Comparison of ENCODE assay signal across 3 cellular contexts in genomic region chr11:123056835-123057491, GRCh38.
TF ChIP-seq lines count a peak whose summit lies in the region.

No MANE protein-coding gene starts in this region.

TF ChIP-seq in SK-N-SH, 30 proteins besides CTCF, POLR2A, EP300 and RAD21 (continues in another document):
- TF ChIP-seq, protein P1, sequence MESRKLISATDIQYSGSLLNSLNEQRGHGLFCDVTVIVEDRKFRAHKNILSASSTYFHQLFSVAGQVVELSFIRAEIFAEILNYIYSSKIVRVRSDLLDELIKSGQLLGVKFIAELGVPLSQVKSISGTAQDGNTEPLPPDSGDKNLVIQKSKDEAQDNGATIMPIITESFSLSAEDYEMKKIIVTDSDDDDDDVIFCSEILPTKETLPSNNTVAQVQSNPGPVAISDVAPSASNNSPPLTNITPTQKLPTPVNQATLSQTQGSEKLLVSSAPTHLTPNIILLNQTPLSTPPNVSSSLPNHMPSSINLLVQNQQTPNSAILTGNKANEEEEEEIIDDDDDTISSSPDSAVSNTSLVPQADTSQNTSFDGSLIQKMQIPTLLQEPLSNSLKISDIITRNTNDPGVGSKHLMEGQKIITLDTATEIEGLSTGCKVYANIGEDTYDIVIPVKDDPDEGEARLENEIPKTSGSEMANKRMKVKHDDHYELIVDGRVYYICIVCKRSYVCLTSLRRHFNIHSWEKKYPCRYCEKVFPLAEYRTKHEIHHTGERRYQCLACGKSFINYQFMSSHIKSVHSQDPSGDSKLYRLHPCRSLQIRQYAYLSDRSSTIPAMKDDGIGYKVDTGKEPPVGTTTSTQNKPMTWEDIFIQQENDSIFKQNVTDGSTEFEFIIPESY (IDR thresholded peaks at IDR 0.05; ENCODE audit: borderline replicate concordance, low read depth): no peak
- TF ChIP-seq FOXM1 (IDR thresholded peaks at IDR 0.05; ENCODE audit: low read depth) (no peak), NFIC (IDR thresholded peaks at IDR 0.05; ENCODE audit: borderline replicate concordance) (no peak), FOXJ3 (CRISPR knock-in tag; IDR thresholded peaks at IDR 0.05) (no peak), SIN3A (IDR thresholded peaks at IDR 0.05; ENCODE audit: borderline replicate concordance, low read depth, low read length) (no peak), POLR2AphosphoS5 (IDR thresholded peaks at IDR 0.05; ENCODE audit: low read depth, low read length) (no peak; the same call in 1 of the 2 replicates), ELF1 (IDR thresholded peaks at IDR 0.05) (no peak), GATA2 (CRISPR knock-in tag; IDR thresholded peaks at IDR 0.05) (no peak), EZH2phosphoT487 (IDR thresholded peaks at IDR 0.05; ENCODE audit: borderline replicate concordance, low read depth) (no peak), RCOR1 (IDR thresholded peaks at IDR 0.05; ENCODE audit: low read length) (no peak), TCF12 (IDR thresholded peaks at IDR 0.05) (no peak), RXRA (IDR thresholded peaks at IDR 0.05; ENCODE audit: borderline replicate concordance, low read depth) (no peak)
- TF ChIP-seq, protein P2, sequence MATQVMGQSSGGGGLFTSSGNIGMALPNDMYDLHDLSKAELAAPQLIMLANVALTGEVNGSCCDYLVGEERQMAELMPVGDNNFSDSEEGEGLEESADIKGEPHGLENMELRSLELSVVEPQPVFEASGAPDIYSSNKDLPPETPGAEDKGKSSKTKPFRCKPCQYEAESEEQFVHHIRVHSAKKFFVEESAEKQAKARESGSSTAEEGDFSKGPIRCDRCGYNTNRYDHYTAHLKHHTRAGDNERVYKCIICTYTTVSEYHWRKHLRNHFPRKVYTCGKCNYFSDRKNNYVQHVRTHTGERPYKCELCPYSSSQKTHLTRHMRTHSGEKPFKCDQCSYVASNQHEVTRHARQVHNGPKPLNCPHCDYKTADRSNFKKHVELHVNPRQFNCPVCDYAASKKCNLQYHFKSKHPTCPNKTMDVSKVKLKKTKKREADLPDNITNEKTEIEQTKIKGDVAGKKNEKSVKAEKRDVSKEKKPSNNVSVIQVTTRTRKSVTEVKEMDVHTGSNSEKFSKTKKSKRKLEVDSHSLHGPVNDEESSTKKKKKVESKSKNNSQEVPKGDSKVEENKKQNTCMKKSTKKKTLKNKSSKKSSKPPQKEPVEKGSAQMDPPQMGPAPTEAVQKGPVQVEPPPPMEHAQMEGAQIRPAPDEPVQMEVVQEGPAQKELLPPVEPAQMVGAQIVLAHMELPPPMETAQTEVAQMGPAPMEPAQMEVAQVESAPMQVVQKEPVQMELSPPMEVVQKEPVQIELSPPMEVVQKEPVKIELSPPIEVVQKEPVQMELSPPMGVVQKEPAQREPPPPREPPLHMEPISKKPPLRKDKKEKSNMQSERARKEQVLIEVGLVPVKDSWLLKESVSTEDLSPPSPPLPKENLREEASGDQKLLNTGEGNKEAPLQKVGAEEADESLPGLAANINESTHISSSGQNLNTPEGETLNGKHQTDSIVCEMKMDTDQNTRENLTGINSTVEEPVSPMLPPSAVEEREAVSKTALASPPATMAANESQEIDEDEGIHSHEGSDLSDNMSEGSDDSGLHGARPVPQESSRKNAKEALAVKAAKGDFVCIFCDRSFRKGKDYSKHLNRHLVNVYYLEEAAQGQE (IDR thresholded peaks at IDR 0.05; ENCODE audit: low read depth, low read length): no peak
- TF ChIP-seq, protein P3, sequence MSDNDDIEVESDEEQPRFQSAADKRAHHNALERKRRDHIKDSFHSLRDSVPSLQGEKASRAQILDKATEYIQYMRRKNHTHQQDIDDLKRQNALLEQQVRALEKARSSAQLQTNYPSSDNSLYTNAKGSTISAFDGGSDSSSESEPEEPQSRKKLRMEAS (IDR thresholded peaks at IDR 0.05; ENCODE audit: low read depth): no peak
- TF ChIP-seq, protein P4, sequence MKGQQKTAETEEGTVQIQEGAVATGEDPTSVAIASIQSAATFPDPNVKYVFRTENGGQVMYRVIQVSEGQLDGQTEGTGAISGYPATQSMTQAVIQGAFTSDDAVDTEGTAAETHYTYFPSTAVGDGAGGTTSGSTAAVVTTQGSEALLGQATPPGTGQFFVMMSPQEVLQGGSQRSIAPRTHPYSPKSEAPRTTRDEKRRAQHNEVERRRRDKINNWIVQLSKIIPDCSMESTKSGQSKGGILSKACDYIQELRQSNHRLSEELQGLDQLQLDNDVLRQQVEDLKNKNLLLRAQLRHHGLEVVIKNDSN (IDR thresholded peaks at IDR 0.05; ENCODE audit: borderline replicate concordance, low read depth): no peak

TF ChIP-seq in SK-N-SH treated with all-trans-retinoic acid at 6 μM for 48 hours, 23 proteins besides CTCF, POLR2A, EP300 and RAD21 (continues in another document):
- TF ChIP-seq SNAI2 (CRISPR knock-in tag; IDR thresholded peaks at IDR 0.05) (no peak), PPARA (CRISPR knock-in tag; IDR thresholded peaks at IDR 0.05; ENCODE audit: borderline replicate concordance) (no peak), PATZ1 (CRISPR knock-in tag; IDR thresholded peaks at IDR 0.05; ENCODE audit: borderline replicate concordance) (no peak), BACH2 (CRISPR knock-in tag; IDR thresholded peaks at IDR 0.05; ENCODE audit: borderline replicate concordance) (no peak), CREB5 (CRISPR knock-in tag; IDR thresholded peaks at IDR 0.05; ENCODE audit: low read depth) (no peak), ZNF70 (CRISPR knock-in tag; IDR thresholded peaks at IDR 0.05) (no peak), TOX (CRISPR knock-in tag; IDR thresholded peaks at IDR 0.05; ENCODE audit: borderline replicate concordance) (no peak), RARB (CRISPR knock-in tag; IDR thresholded peaks at IDR 0.05) (no peak), ESRRG (CRISPR knock-in tag; IDR thresholded peaks at IDR 0.05) (no peak), CSDC2 (CRISPR knock-in tag; IDR thresholded peaks at IDR 0.05) (no peak), OSR1 (CRISPR knock-in tag; IDR thresholded peaks at IDR 0.05) (no peak), GLIS3 (CRISPR knock-in tag; IDR thresholded peaks at IDR 0.05) (no peak)
- TF ChIP-seq, protein P5, sequence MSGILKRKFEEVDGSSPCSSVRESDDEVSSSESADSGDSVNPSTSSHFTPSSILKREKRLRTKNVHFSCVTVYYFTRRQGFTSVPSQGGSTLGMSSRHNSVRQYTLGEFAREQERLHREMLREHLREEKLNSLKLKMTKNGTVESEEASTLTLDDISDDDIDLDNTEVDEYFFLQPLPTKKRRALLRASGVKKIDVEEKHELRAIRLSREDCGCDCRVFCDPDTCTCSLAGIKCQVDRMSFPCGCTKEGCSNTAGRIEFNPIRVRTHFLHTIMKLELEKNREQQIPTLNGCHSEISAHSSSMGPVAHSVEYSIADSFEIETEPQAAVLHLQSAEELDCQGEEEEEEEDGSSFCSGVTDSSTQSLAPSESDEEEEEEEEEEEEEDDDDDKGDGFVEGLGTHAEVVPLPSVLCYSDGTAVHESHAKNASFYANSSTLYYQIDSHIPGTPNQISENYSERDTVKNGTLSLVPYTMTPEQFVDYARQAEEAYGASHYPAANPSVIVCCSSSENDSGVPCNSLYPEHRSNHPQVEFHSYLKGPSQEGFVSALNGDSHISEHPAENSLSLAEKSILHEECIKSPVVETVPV (CRISPR knock-in tag; IDR thresholded peaks at IDR 0.05): no peak
- TF ChIP-seq, protein P6, sequence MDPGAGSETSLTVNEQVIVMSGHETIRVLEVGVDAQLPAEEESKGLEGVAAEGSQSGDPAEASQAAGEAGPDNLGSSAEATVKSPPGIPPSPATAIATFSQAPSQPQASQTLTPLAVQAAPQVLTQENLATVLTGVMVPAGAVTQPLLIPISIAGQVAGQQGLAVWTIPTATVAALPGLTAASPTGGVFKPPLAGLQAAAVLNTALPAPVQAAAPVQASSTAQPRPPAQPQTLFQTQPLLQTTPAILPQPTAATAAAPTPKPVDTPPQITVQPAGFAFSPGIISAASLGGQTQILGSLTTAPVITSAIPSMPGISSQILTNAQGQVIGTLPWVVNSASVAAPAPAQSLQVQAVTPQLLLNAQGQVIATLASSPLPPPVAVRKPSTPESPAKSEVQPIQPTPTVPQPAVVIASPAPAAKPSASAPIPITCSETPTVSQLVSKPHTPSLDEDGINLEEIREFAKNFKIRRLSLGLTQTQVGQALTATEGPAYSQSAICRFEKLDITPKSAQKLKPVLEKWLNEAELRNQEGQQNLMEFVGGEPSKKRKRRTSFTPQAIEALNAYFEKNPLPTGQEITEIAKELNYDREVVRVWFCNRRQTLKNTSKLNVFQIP (CRISPR knock-in tag; IDR thresholded peaks at IDR 0.05; ENCODE audit: borderline replicate concordance, low read depth): no peak

TF ChIP-seq in K562, 482 proteins besides CTCF, POLR2A, EP300 and RAD21:
- TF ChIP-seq ZNF699 (CRISPR knock-in tag; IDR thresholded peaks at IDR 0.05; ENCODE audit: insufficient replicate concordance): no peak
- TF ChIP-seq POLR2AphosphoS5 (IDR thresholded peaks at IDR 0.05; ENCODE audit: control insufficient read depth, insufficient read depth, low read depth, low read length): peak; percentile 61; the same call in 1 of the 2 replicates
- TF ChIP-seq SUPT5H (IDR thresholded peaks at IDR 0.05): 0 out of 2 replicates have a peak, but pooled peaks have one; percentile 24
- TF ChIP-seq, protein P7, sequence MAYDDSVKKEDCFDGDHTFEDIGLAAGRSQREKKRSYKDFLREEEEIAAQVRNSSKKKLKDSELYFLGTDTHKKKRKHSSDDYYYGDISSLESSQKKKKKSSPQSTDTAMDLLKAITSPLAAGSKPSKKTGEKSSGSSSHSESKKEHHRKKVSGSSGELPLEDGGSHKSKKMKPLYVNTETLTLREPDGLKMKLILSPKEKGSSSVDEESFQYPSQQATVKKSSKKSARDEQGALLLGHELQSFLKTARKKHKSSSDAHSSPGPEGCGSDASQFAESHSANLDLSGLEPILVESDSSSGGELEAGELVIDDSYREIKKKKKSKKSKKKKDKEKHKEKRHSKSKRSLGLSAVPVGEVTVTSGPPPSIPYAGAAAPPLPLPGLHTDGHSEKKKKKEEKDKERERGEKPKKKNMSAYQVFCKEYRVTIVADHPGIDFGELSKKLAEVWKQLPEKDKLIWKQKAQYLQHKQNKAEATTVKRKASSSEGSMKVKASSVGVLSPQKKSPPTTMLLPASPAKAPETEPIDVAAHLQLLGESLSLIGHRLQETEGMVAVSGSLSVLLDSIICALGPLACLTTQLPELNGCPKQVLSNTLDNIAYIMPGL (CRISPR knock-in tag; IDR thresholded peaks at IDR 0.05): peak; percentile 45; the same call in 1 of the 2 replicates
